ENCODE assay signal across 12 cellular contexts in the genomic region with DNA sequence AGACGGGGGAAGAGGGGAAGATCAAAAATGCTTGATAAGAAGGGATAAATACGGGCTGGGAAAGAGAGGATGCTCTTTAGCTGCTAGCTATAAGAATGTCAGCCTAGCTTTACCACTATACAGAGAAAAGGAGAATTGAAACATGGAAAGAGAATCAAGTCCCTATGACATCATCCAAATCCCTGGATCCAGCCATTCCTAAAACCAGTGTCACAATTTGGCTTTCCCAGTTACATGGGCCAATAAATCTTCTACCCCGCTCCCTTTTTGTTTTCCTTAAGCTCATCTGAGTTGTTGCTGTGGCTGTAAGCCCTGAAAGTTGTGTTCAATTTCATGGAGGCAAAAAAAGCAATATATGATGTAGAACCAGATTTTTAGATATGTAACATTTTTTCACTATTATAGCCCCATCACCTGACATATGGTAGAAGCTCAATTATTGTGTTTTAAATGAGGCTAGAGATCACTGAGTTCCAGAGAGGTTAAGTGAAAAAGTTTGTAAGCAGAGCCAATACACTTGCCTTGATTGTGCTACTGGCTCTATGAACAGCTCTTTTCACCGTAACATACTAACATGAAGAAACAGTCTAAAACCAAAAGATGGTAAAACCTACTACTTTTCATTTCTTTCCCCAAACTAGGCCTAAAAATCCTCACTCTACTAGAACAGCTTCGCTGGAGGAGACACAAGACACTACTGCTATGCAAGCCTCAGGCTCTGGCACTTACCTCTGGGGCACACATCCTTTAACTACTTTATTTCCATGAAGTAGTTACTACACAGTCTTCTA. TPM values are rescaled to one million over a fixed set of nuclear protein-coding genes. Genes with fewer than 3 reads are reported as not detected.
DNase-seq lines count a peak whose midpoint lies in the region; ATAC-seq and TF ChIP-seq lines count a peak whose summit lies in the region.
"Had no signal": no experiment of that assay in that cellular context is flagged by ENCODE, and none has a peak within 500 bp of the region (broad histone marks: within the 10 kb centered on the region; RNA-seq: fewer than 3 reads in every experiment).

No MANE protein-coding gene starts in this region.

- DNase-seq in heart left ventricle (no peak), left cardiac atrium (no peak), islet precursor cell (peak; percentile 59), transverse colon (no peak), NCI-H1105 treated with DMSO at 0.1 percent for 48 hours (lab: John Stamatoyannopoulos, UW) (no peak)
- DNase-seq: heart right ventricle, NCI-H1417 treated with DMSO at 0.1 percent for 48 hours, SW 1271 had no signal

- peaks cover 0 to 74% (median 44%) of the 10 kb centered on the region in 12 donors for H3K4me1 ChIP-seq in heart left ventricle
- peaks cover 7 to 76% (median 33%) of the 10 kb centered on the region in 4 donors for H3K4me1 ChIP-seq in transverse colon

- intact Hi-C loops in heart left ventricle (cut with DNase I) (no loop called here), left cardiac atrium (cut with DNase I) (loop anchor here in 1 of 2 donors (10.0 kb wide), 1 partner anchor 66 kb away; a partner anchor contains a TSS), transverse colon (cut with DNase I; ENCODE audit: low total_unique reads) (no loop called here)

- H3K36me3 ChIP-seq in heart left ventricle (no peaks in the 10 kb centered on the region), transverse colon (no peaks in the 10 kb centered on the region)
- H3K36me3 ChIP-seq: heart right ventricle had no signal

- H3K9me3 ChIP-seq in heart left ventricle (no peaks in the 10 kb centered on the region), transverse colon (no peaks in the 10 kb centered on the region)
- H3K9me3 ChIP-seq: heart right ventricle had no signal

- in situ Hi-C loops in transverse colon (cut with MboI; ENCODE audit: low pct_ligation_motif_present in 1 of 4, low pct_unique_long_range_greater_than_20kb in 1 of 4, low sequenced_read_pairs in 3 of 4) = loop anchor here in 1 of 4 donors (10.0 kb wide), 1 partner anchor 136 kb away; no protein-coding TSS in a partner anchor

- H3K4me3 ChIP-seq in heart left ventricle = peak overlapping the region in 3 of 12 donors; percentile 19 to 90 (median 21)
- peak overlapping the region in 1 of 4 donors; percentile 86 for H3K4me3 ChIP-seq in transverse colon

- H3K27me3 ChIP-seq in heart left ventricle (no peaks in the 10 kb centered on the region), transverse colon (no peaks in the 10 kb centered on the region)
- H3K27me3 ChIP-seq: heart right ventricle had no signal

- WGBS in heart left ventricle, 4 donors = 66 to 76% (median 72%) methylated on average over 5 of the region's 5 CpGs
- WGBS in transverse colon (ENCODE audit: low coverage in 1 of 2), 2 donors = 52 to 68% methylated on average over 5 of the region's 5 CpGs

- TF ChIP-seq POLR2A in heart left ventricle (IDR thresholded peaks at IDR 0.05) (no peak), transverse colon (IDR thresholded peaks at IDR 0.05) (no peak)

- no peak for TF ChIP-seq EP300 in transverse colon (IDR thresholded peaks at IDR 0.05; ENCODE audit: low read depth)

- no peak for TF ChIP-seq CTCF in heart left ventricle (IDR thresholded peaks at IDR 0.05)
- TF ChIP-seq CTCF in VCaP (conservative IDR thresholded peaks at IDR 0.05) = no peak
- TF ChIP-seq CTCF in transverse colon (IDR thresholded peaks at IDR 0.05) = no peak

- ATAC-seq in heart left ventricle (no peak), left cardiac atrium (no peak), GM19467 (IDR thresholded peaks at IDR 0.05; ENCODE audit: unreplicated experiment) (no peak), HG02678 (IDR thresholded peaks at IDR 0.05; ENCODE audit: unreplicated experiment) (no peak)
- ATAC-seq: heart right ventricle had no signal

- H3K27ac ChIP-seq in heart left ventricle (peak overlapping the region in 8 of 12 donors; percentile 4 to 100 (median 39)), VCaP (peak overlapping the region; percentile 20; the same call in 1 of the 2 replicates), transverse colon (peak overlapping the region; percentile 97 to 98 (median 98))
- H3K27ac ChIP-seq: C4-2B had no signal

RNA-seq across cellular contexts. Expression of a gene that starts 4.3 kb away (rescaled TPM):
- total RNA-seq in heart left ventricle = 10 to 100 TPM; 12.1 to 33.2 (median 23.5) TPM
- 10 to 100 TPM in 1 of 2 donors, 1 to 10 TPM in 1; 6.9 to 22.8 TPM for polyA plus RNA-seq in heart left ventricle
- 10 to 100 TPM; 24.7 to 28.3 TPM for total RNA-seq in left cardiac atrium
- total RNA-seq in transverse colon = 10 to 100 TPM; 45.2 to 59.7 (median 54.4) TPM

Comparison
In these comparisons a context has a peak if more than half of its experiments do, and no peak if none do; other contexts are left out.
1. H3K27ac ChIP-seq: peak in every context shown above with its lines; median percentile 98 in transverse colon; 39 in heart left ventricle; 20 in VCaP.